8 cellular contexts compared by ENCODE assay signal in the genomic region with DNA sequence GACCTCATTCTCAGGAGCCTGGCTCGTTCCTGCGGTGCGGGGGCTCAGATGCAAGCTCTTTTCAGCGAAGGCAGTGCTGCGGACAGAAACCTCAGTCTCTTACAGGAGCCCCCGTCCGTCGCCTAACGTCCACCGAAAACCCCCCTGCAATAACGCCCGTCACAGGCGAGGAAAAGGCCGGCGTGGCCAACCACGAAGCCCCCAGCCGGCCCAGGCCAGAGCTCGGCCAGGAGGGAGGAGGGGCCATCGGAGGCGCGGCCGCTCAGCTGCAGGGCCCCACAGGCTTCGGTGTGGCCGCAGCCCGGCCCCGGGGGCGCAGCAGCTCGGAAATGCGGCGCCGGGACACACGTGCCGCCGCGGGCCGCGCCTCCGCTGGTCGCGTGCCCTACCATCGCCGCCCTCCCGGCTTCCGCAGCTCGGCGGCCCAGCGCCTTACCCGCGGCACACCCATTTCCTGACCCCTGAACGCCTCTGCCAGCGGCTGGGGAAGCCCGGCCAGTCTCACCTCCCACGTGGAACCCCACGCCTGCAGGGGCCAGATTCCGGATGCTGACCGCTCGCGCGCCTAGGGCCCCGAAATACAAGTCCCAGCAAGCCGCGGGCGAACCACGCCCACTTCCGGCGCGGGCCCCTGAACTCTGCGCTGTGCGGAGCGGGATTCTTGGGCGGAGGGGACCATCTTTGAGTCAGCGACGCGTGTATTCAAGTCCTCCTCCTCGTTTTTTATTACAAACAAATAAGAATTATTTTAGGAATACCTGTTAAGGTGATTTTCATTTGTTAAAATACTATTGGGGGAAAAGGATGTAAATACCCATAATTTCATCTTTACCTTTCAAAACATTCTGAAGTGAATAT. TPM values are rescaled to one million over a fixed set of nuclear protein-coding genes. Genes with fewer than 3 reads are reported as not detected.
DNase-seq lines count a peak whose midpoint lies in the region; ATAC-seq and TF ChIP-seq lines count a peak whose summit lies in the region.

Gene ZNF239, minus strand, starts transcription at position 582 of the 858 bp plus-strand sequence. CDS start 16,537 bp downstream, outside the sequence.

- peaks cover 12% of the 10 kb centered on the region for H3K9me3 Mint-ChIP-seq in neural crest cell
- peaks cover 40% of the 10 kb centered on the region for H3K9me3 Mint-ChIP-seq in stimulated activated naive CD8-positive, alpha-beta T cell treated with anti-CD3 and anti-CD28 coated beads, Interleukin-15, Interleukin-2, amounts not matched to agents 100 ng/mL and 50 ng/mL, for 24 hours

- H3K36me3 Mint-ChIP-seq in neural crest cell (ENCODE audit: low read depth), result peaks cover 24% of the 10 kb centered on the region
- peaks cover 59% of the 10 kb centered on the region for H3K36me3 Mint-ChIP-seq in stimulated activated naive CD8-positive, alpha-beta T cell treated with anti-CD3 and anti-CD28 coated beads, Interleukin-15, Interleukin-2, amounts not matched to agents 100 ng/mL and 50 ng/mL, for 24 hours (ENCODE audit: low read depth)

- H3K9me3 ChIP-seq in Peyer's patch, result no peaks in the 10 kb centered on the region

- peaks cover 0 to 6% (median 2%) of the 10 kb centered on the region in 4 donors for H3K4me1 ChIP-seq in Peyer's patch
- H3K4me1 ChIP-seq in foreskin keratinocyte, result no peaks in the 10 kb centered on the region

- no peaks in the 10 kb centered on the region for H3K36me3 ChIP-seq in Peyer's patch

- H3K4me1 Mint-ChIP-seq in neural crest cell, result peaks cover 38% of the 10 kb centered on the region
- H3K4me1 Mint-ChIP-seq in stimulated activated naive CD8-positive, alpha-beta T cell treated with anti-CD3 and anti-CD28 coated beads, Interleukin-15, Interleukin-2, amounts not matched to agents 100 ng/mL and 50 ng/mL, for 24 hours (ENCODE audit: low read depth), result peaks cover 59% of the 10 kb centered on the region

- H3K4me3 ChIP-seq in AG09309 (ENCODE audit: control insufficient read depth, low read depth, low read length), result peak within 1 kb of the TSS; percentile 69
- peak within 1 kb of the TSS; percentile 53 to 78 (median 62) for H3K4me3 ChIP-seq in Peyer's patch

- H3K27me3 Mint-ChIP-seq in neural crest cell (ENCODE audit: low read depth), result peaks cover 17% of the 10 kb centered on the region
- H3K27me3 Mint-ChIP-seq in stimulated activated naive CD8-positive, alpha-beta T cell treated with anti-CD3 and anti-CD28 coated beads, Interleukin-15, Interleukin-2, amounts not matched to agents 100 ng/mL and 50 ng/mL, for 24 hours, result no peaks in the 10 kb centered on the region

- H3K27me3 ChIP-seq in Peyer's patch (no peaks in the 10 kb centered on the region), foreskin keratinocyte (peaks cover 6% of the 10 kb centered on the region)

- TF ChIP-seq POLR2A in Peyer's patch (IDR thresholded peaks at IDR 0.05), result no peak

- peak; percentile 43 for DNase-seq in AG09309 (ENCODE audit: low read depth)
- DNase-seq in Peyer's patch, result peak; percentile 87 to 96 (median 87)
- DNase-seq in activated gamma-delta T cell treated with Interleukin-2 at 50 U/mL for 16 hours, result peak; percentile 80
- peak; percentile 32 to 48 for DNase-seq in foreskin keratinocyte
- DNase-seq in neural crest cell (ENCODE audit: low read depth, low spot score), result peak; percentile 80

- H3K4me3 Mint-ChIP-seq in neural crest cell, result peak within 1 kb of the TSS; percentile 90
- H3K4me3 Mint-ChIP-seq in stimulated activated naive CD8-positive, alpha-beta T cell treated with anti-CD3 and anti-CD28 coated beads, Interleukin-15, Interleukin-2, amounts not matched to agents 100 ng/mL and 50 ng/mL, for 24 hours, result peak within 1 kb of the TSS; percentile 81

- H3K27ac ChIP-seq in Peyer's patch (peak within 1 kb of the TSS; percentile 26 to 73 (median 60)), foreskin keratinocyte (no peak within 1 kb of the TSS)

- H3K27ac Mint-ChIP-seq in neural crest cell (ENCODE audit: unreplicated experiment), result peak within 1 kb of the TSS; percentile 90
- peak within 1 kb of the TSS; percentile 76 for H3K27ac Mint-ChIP-seq in stimulated activated naive CD8-positive, alpha-beta T cell treated with anti-CD3 and anti-CD28 coated beads, Interleukin-15, Interleukin-2, amounts not matched to agents 100 ng/mL and 50 ng/mL, for 24 hours

- TF ChIP-seq CTCF in AG09309 (IDR thresholded peaks at IDR 0.05; ENCODE audit: control insufficient read depth, insufficient read depth, low read depth, low read length, missing control alignments) (no peak), Peyer's patch (IDR thresholded peaks at IDR 0.05) (peak in 1 of 6 experiments; percentile 3), foreskin keratinocyte (conservative IDR thresholded peaks at IDR 0.05) (no peak), neural crest cell (conservative IDR thresholded peaks at IDR 0.05) (no peak)

- ATAC-seq in GM19025 (IDR thresholded peaks at IDR 0.05; ENCODE audit: low read depth, unreplicated experiment), result peak; percentile 96
- peak; percentile 98 for ATAC-seq in HG03354 (IDR thresholded peaks at IDR 0.05; ENCODE audit: poor library complexity, severe bottlenecking, unreplicated experiment)
- peak; percentile 83 for ATAC-seq in foreskin keratinocyte

RNA-seq across cellular contexts. Expression of gene ZNF239, which starts in this region (rescaled TPM):
- 10 to 100 TPM in 1 of 4 donors, 1 to 10 TPM in 3; 2.6 to 17.3 (median 3.8) TPM for total RNA-seq in Peyer's patch
- 2.1 and 2.2 TPM in 2 replicates for total RNA-seq in foreskin keratinocyte
- polyA plus RNA-seq in foreskin keratinocyte, result 1.4 TPM in 2 replicates
- 11.2 and 12.1 TPM in 2 replicates for total RNA-seq in neural crest cell
